ENCODE assay signal across 9 cellular contexts in genomic region chr2:144505245-144505801, GRCh38. TPM values are rescaled to one million over a fixed set of nuclear protein-coding genes. Genes with fewer than 3 reads are reported as not detected.
DNase-seq lines count a peak whose midpoint lies in the region; ATAC-seq, FAIRE-seq and TF ChIP-seq lines count a peak whose summit lies in the region.
"Had no signal": no experiment of that assay in that cellular context is flagged by ENCODE, and none has a peak within 500 bp of the region (broad histone marks: within the 10 kb centered on the region; RNA-seq: fewer than 3 reads in every experiment).

No MANE protein-coding gene starts in this region.

- no peak overlapping the region for H3K4me3 ChIP-seq in liver (ENCODE audit: low read depth in 1 of 3, low read length in 3 of 3)
- no peak overlapping the region for H3K4me3 ChIP-seq in HepG2 (replicated peaks in 1 of 3; ENCODE audit: insufficient read depth in 1 of 3, low read depth in 2 of 3, low read length in 3 of 3)
- peak overlapping the region; percentile 44 for H3K4me3 ChIP-seq in coronary artery
- H3K4me3 ChIP-seq in muscle layer of duodenum (ENCODE audit: low read depth in 1 of 2, low read length in 2 of 2): no peak overlapping the region
- H3K4me3 ChIP-seq in BE2C (ENCODE audit: low read depth, low read length): no peak overlapping the region

- H3K27me3 ChIP-seq in liver (ENCODE audit: control insufficient read depth in 4 of 4, insufficient read depth in 4 of 4, low read length in 3 of 4) (no peaks in the 10 kb centered on the region), HepG2 (ENCODE audit: control insufficient read depth in 1 of 2, insufficient read depth in 2 of 2, low read length in 2 of 2) (peaks cover 0 to 33% of the 10 kb centered on the region in 2 experiments; a peak in 4 of 5 replicates), muscle layer of duodenum (ENCODE audit: low read depth, low read length) (no peaks in the 10 kb centered on the region), BE2C (no peaks in the 10 kb centered on the region)

- no peak for ATAC-seq in HepG2
- ATAC-seq: WTC11 had no signal

- H3K4me2 ChIP-seq in HepG2 (ENCODE audit: low read depth, low read length): no peak overlapping the region

- no peak for FAIRE-seq in HepG2 (lab: Jason Lieb, UNC)

- no peaks in the 10 kb centered on the region for H3K79me2 ChIP-seq in HepG2 (ENCODE audit: insufficient read depth, low read length)

- TF ChIP-seq CTCF in liver (IDR thresholded peaks at IDR 0.05; ENCODE audit: low read depth, low read length, missing input control): no peak
- no peak for TF ChIP-seq CTCF in HepG2 (CRISPR knock-in tag; IDR thresholded peaks at IDR 0.05)
- TF ChIP-seq CTCF in coronary artery (IDR thresholded peaks at IDR 0.05): no peak
- no peak for TF ChIP-seq CTCF in BE2C (IDR thresholded peaks at IDR 0.05; ENCODE audit: low read depth, low read length)

- H3K4me1 ChIP-seq in liver (ENCODE audit: control insufficient read depth in 4 of 4, insufficient read depth in 4 of 4, low read length in 3 of 4) (no peaks in the 10 kb centered on the region), HepG2 (ENCODE audit: insufficient read depth, low read length) (no peaks in the 10 kb centered on the region), muscle layer of duodenum (ENCODE audit: control insufficient read depth in 1 of 2, insufficient read depth in 2 of 2, low read length in 2 of 2) (peaks cover 6 to 17% of the 10 kb centered on the region in 2 donors), BE2C (peaks cover 9% of the 10 kb centered on the region; the same call in 1 of the 2 replicates)

- no peaks in the 10 kb centered on the region for H4K20me1 ChIP-seq in HepG2 (ENCODE audit: insufficient read depth, low read length)

- TF ChIP-seq RAD21 in liver (IDR thresholded peaks at IDR 0.05): no peak
- TF ChIP-seq RAD21 in HepG2 (CRISPR knock-in tag; IDR thresholded peaks at IDR 0.05): no peak

- no peak for TF ChIP-seq POLR2A in HepG2 (IDR thresholded peaks at IDR 0.05; ENCODE audit: insufficient read depth in 1 of 2, low read depth in 2 of 2, low read length in 2 of 2)

- no peak overlapping the region for H2AFZ ChIP-seq in HepG2 (ENCODE audit: low read length)

- peak overlapping the region; percentile 9 to 32 for H3K27ac ChIP-seq in liver (ENCODE audit: low read depth in 1 of 2, low read length in 2 of 2)
- no peak overlapping the region for H3K27ac ChIP-seq in HepG2 (ENCODE audit: extremely low read length, insufficient read depth, low read length)
- H3K27ac ChIP-seq in coronary artery: peak overlapping the region; percentile 81 to 93
- H3K27ac ChIP-seq in muscle layer of duodenum (ENCODE audit: low read length): peak overlapping the region; percentile 97

- POLR2A ChIA-PET in HepG2 (lab: Yijun Ruan, JAX): no interaction called here

- in situ Hi-C loops in HepG2 (cut with HindIII; ENCODE audit: extremely low pct_ligation_motif_present, low pct_unique_long_range_greater_than_20kb): no loop called here

- no TSS peak for BruUV-seq in HepG2 (replicated peaks; lab: Mats Ljungman, UMichigan)

- CTCF ChIA-PET in HepG2 (lab: Yijun Ruan, JAX; ENCODE audit: low intra/inter-chr PET ratio, low total read pairs): no interaction called here

- DNase-seq in HepG2 (ENCODE audit: low spot score) (no peak), coronary artery (ENCODE audit: low spot score) (no peak), GM03348 (ENCODE audit: low spot score) (no peak), BE2C (no peak), NCI-H82 treated with DMSO at 0.1 percent for 48 hours (lab: John Stamatoyannopoulos, UW; ENCODE audit: unreplicated experiment) (no peak)
- no peak for DNase-seq in stimulated activated CD4-positive, alpha-beta T cell treated with anti-CD3 and anti-CD28 coated beads, Interleukin-15, amount 100 ng/mL, for 24 hours

- TF ChIP-seq EP300 in HepG2 (IDR thresholded peaks at IDR 0.05; ENCODE audit: low read depth in 2 of 2, low read length in 2 of 2) (no peak), HepG2 (CRISPR knock-in tag; IDR thresholded peaks at IDR 0.05; ENCODE audit: borderline replicate concordance) (no peak)

- H3K9ac ChIP-seq in liver (ENCODE audit: low read depth in 1 of 2, low read length in 2 of 2) (no peak overlapping the region), HepG2 (ENCODE audit: insufficient read depth, low read depth, low read length) (no peak overlapping the region)

- WGBS in liver: 38% methylated on average over 2 of the region's 2 CpGs
- 3% methylated on average over 2 of the region's 2 CpGs for WGBS in HepG2 (ENCODE audit: low lambda C conversion rate)

- H3K36me3 ChIP-seq in liver (ENCODE audit: control insufficient read depth in 4 of 4, insufficient read depth in 3 of 4, low read depth in 1 of 4, low read length in 3 of 4): no peaks in the 10 kb centered on the region
- no peaks in the 10 kb centered on the region for H3K36me3 ChIP-seq in HepG2 (replicated peaks in 1 of 2; ENCODE audit: control insufficient read depth in 1 of 2, insufficient read depth in 2 of 2, low read length in 2 of 2)
- no peaks in the 10 kb centered on the region for H3K36me3 ChIP-seq in muscle layer of duodenum (ENCODE audit: control insufficient read depth in 1 of 2, insufficient read depth in 2 of 2, low read length in 2 of 2)
- H3K36me3 ChIP-seq in BE2C: no peaks in the 10 kb centered on the region

- H3K9me3 ChIP-seq in liver (ENCODE audit: control insufficient read depth in 4 of 4, low read length in 3 of 4) (no peaks in the 10 kb centered on the region), HepG2 (ENCODE audit: low read length) (no peaks in the 10 kb centered on the region), muscle layer of duodenum (ENCODE audit: control insufficient read depth in 1 of 2, low read length in 2 of 2) (no peaks in the 10 kb centered on the region), BE2C (no peaks in the 10 kb centered on the region)

- intact Hi-C loops in HepG2 (cut with micrococcal nuclease; ENCODE audit: unreplicated experiment): no loop called here

TF ChIP-seq in liver, 16 proteins besides CTCF, POLR2A, EP300 and RAD21:
- no peak for TF ChIP-seq SP1 (IDR thresholded peaks at IDR 0.05)
- TF ChIP-seq FOXA2 (IDR thresholded peaks at IDR 0.05): no peak
- TF ChIP-seq GABPA (IDR thresholded peaks at IDR 0.05 in 1 of 2, conservative IDR thresholded peaks at IDR 0.05 in 1 of 2): no peak
- TF ChIP-seq TAF1 (conservative IDR thresholded peaks at IDR 0.05): no peak
- no peak for TF ChIP-seq YY1 (IDR thresholded peaks at IDR 0.05)

TF ChIP-seq in HepG2, 621 proteins besides CTCF, POLR2A, EP300 and RAD21:
- TF ChIP-seq ZBTB21 (CRISPR knock-in tag; IDR thresholded peaks at IDR 0.05) (no peak), ZNF570 (CRISPR knock-in tag; IDR thresholded peaks at IDR 0.05; ENCODE audit: borderline replicate concordance) (no peak), ZNF761 (CRISPR knock-in tag; conservative IDR thresholded peaks at IDR 0.05) (no peak), ZNF30 (CRISPR knock-in tag; IDR thresholded peaks at IDR 0.05) (no peak), GTF3A (CRISPR knock-in tag; conservative IDR thresholded peaks at IDR 0.05) (no peak), HDAC2 (CRISPR knock-in tag; IDR thresholded peaks at IDR 0.05) (no peak), AHR (CRISPR knock-in tag; IDR thresholded peaks at IDR 0.05) (no peak), POGZ (CRISPR knock-in tag; IDR thresholded peaks at IDR 0.05) (no peak), ZNF777 (CRISPR knock-in tag; IDR thresholded peaks at IDR 0.05) (no peak), RBM22 (optimal IDR thresholded peaks at IDR 0.05; ENCODE audit: low read length) (no peak), SIN3A (IDR thresholded peaks at IDR 0.05; ENCODE audit: borderline replicate concordance, low read depth, low read length) (no peak), HNRNPUL1 (IDR thresholded peaks at IDR 0.05; ENCODE audit: low read depth, low read length) (no peak)

RNA-seq across cellular contexts. Expression of gene ZEB2, which starts 14.6 kb away (rescaled TPM):
- total RNA-seq in liver: 10 to 100 TPM; 35.1 to 39.6 TPM
- polyA plus RNA-seq in liver: 1 to 10 TPM; 7.6 to 9.3 TPM
- not detected in 2 replicates for total RNA-seq in HepG2 (2016; rRNA removed; fragmentation: Illumina TruSeq; extraction: Trizol)
- 0.09 TPM in 1 of 2 replicates, not detected in the other for total RNA-seq in HepG2 (2016; cell fraction: cytosol; rRNA removed; fragmentation: Illumina TruSeq; extraction: Trizol; ENCODE audit: low read depth)
- total RNA-seq in HepG2 (2016; cell fraction: insoluble cytoplasmic fraction; rRNA removed; fragmentation: Illumina TruSeq; extraction: Trizol): 0.04 TPM in 1 of 2 replicates, not detected in the other
- total RNA-seq in HepG2 (2016; cell fraction: membrane; rRNA removed; fragmentation: Illumina TruSeq; extraction: Trizol): not detected in 2 replicates
- 0.09 TPM in 1 of 2 replicates, not detected in the other for total RNA-seq in HepG2 (2016; cell fraction: nucleus; rRNA removed; fragmentation: Illumina TruSeq; extraction: Trizol)
- polyA plus RNA-seq in HepG2 (2011; rRNA removed): 0.07 and 0.10 TPM in 2 replicates
- polyA plus RNA-seq in HepG2 (2011; cell fraction: cytosol; rRNA removed): 0.03 and 0.05 TPM in 2 replicates
- polyA plus RNA-seq in HepG2 (2011; cell fraction: nucleus; rRNA removed): 0.10 and 0.16 TPM in 2 replicates
- 0.11 TPM in 1 of 2 replicates, not detected in the other for polyA plus RNA-seq in HepG2 (2012)
- not detected in 2 replicates for polyA plus RNA-seq in HepG2 (2016; cell fraction: cytosol; fragmentation: Illumina TruSeq; extraction: Trizol; ENCODE audit: low read depth)
- polyA plus RNA-seq in HepG2 (2016; cell fraction: insoluble cytoplasmic fraction; fragmentation: Illumina TruSeq; extraction: Trizol; ENCODE audit: low read depth): 0.07 and 0.12 TPM in 2 replicates
- polyA plus RNA-seq in HepG2 (2016; cell fraction: membrane; fragmentation: Illumina TruSeq; extraction: Trizol; ENCODE audit: low read depth): not detected in 2 replicates
- not detected in 2 replicates for polyA plus RNA-seq in HepG2 (2016; cell fraction: nucleus; fragmentation: Illumina TruSeq; extraction: Trizol; ENCODE audit: insufficient read depth, low read depth)
- 0.84 and 11.3 TPM in 2 replicates for polyA minus RNA-seq in HepG2 (2011; rRNA and poly(A)+ RNA removed; ENCODE audit: low replicate concordance)
- not detected in 2 replicates for polyA minus RNA-seq in HepG2 (2011; cell fraction: cytosol; rRNA and poly(A)+ RNA removed)
- polyA minus RNA-seq in HepG2 (2011; cell fraction: nucleus; rRNA and poly(A)+ RNA removed): 0.13 and 0.62 TPM in 2 replicates
- 20.7 TPM for polyA plus RNA-seq in BE2C (2012; ENCODE audit: insufficient read depth, insufficient read length, low read depth)

Comparison
In these comparisons a context has a peak if more than half of its experiments do, and no peak if none do; other contexts are left out.
1. RNA of gene ZEB2, which starts 14.6 kb away (total RNA-seq): 35.1 to 39.6 TPM in liver; 0.04 to 0.09 TPM in HepG2; every median in the first group is over 10 times any median in the second.